21 cellular contexts compared by ENCODE assay signal in the genomic region with DNA sequence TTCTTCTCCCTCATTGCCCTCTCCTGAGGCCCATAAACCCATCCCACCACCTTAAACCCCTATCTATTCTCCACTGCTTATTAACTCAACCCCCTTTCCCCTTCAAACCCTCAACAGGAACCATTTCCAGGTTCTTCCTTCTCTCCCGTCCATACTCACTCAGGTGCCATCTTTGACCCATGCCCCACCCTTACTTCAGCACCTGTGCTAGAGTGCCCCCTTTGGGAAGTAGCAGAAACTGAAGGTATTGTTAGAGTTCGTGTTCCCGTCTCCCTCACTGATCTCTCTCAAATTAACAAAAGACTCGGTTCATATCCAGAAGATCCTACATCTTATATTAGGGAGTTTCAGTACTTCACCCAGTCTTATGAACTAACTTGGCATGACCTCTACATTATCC.
"Had no signal": no experiment of that assay in that cellular context is flagged by ENCODE, and none has a peak within 500 bp of the region (broad histone marks: within the 10 kb centered on the region; RNA-seq: fewer than 3 reads in every experiment).

No MANE protein-coding gene starts in this region.

- H3K36me3 ChIP-seq: brain microvascular endothelial cell had no signal

- H3K4me3 Mint-ChIP-seq: activated CD8-positive, alpha-beta memory T cell treated with anti-CD3 and anti-CD28 coated beads, Interleukin-2, amount 10 ng/mL, durations not matched to agents 7 days and 5 days; activated naive CD4-positive, alpha-beta T cell treated with anti-CD3 and anti-CD28 coated beads, Interleukin-2, amount 10 ng/mL, durations not matched to agents 7 days and 5 days; activated naive CD8-positive, alpha-beta T cell treated with anti-CD3 and anti-CD28 coated beads for 36 hours; T-helper 1 cell treated with Interleukin-12 subunit alpha and Interleukin-12 subunit beta and Interleukin-4 antibody, amounts not matched to agents 30 μg/mL and 1 μg/mL, for 36 hours had no signal

- H3K4me2 ChIP-seq: PC-9 had no signal

- H3K4me3 ChIP-seq: PC-9 had no signal

- H2AFZ ChIP-seq: PC-9 had no signal

- H3K36me3 Mint-ChIP-seq: activated naive CD4-positive, alpha-beta T cell treated with anti-CD3 and anti-CD28 coated beads, Interleukin-2, amount 10 ng/mL, durations not matched to agents 7 days and 5 days; activated naive CD8-positive, alpha-beta T cell treated with anti-CD3 and anti-CD28 coated beads for 36 hours had no signal

- ATAC-seq: activated CD4-positive, CD25-positive, alpha-beta regulatory T cell treated with anti-CD3 and anti-CD28 coated beads, Interleukin-2, amount 50 U/mL, for 24 hours; activated CD8-positive, alpha-beta memory T cell treated with anti-CD3 and anti-CD28 coated beads, Interleukin-2, amount 10 ng/mL, durations not matched to agents 7 days and 5 days had no signal

- H3K27ac Mint-ChIP-seq: activated CD8-positive, alpha-beta memory T cell treated with anti-CD3 and anti-CD28 coated beads, Interleukin-2, amount 10 ng/mL, durations not matched to agents 7 days and 5 days; activated naive CD4-positive, alpha-beta T cell treated with anti-CD3 and anti-CD28 coated beads, Interleukin-2, amount 10 ng/mL, durations not matched to agents 7 days and 5 days; activated naive CD8-positive, alpha-beta T cell treated with anti-CD3 and anti-CD28 coated beads for 36 hours; activated T-helper 2 cell treated with anti-CD3 and anti-CD28 coated beads, Interferon-gamma antibody, Interleukin-2, Interleukin-4, amounts not matched to agents 10 μg/mL and 5 μg/mL and 100 μg/mL, durations not matched to agents 14 hours and 24 hours and 36 hours; T-helper 1 cell treated with Interleukin-12 subunit alpha and Interleukin-12 subunit beta and Interleukin-4 antibody, amounts not matched to agents 30 μg/mL and 1 μg/mL, for 36 hours had no signal

- DNase-seq: activated CD4-positive, alpha-beta T cell treated with anti-CD3 and anti-CD28 coated beads for 4 hours; activated CD4-positive, alpha-beta T cell treated with anti-CD3 and anti-CD28 coated beads, Interleukin-2, amount 50 U/mL, for 4 hours; activated CD8-positive, alpha-beta memory T cell treated with anti-CD3 and anti-CD28 coated beads, Interleukin-2, amount 10 ng/mL, durations not matched to agents 7 days and 5 days; activated gamma-delta T cell treated with Interleukin-2 at 50 U/mL for 16 hours; activated naive CD4-positive, alpha-beta T cell treated with anti-CD3 and anti-CD28 coated beads, Interleukin-2, amount 10 ng/mL, durations not matched to agents 7 days and 5 days; activated naive CD8-positive, alpha-beta T cell treated with anti-CD3 and anti-CD28 coated beads for 36 hours; activated T-cell treated with anti-CD3 and anti-CD28 coated beads, Interleukin-2, amount 50 U/mL, for 48 hours; brain microvascular endothelial cell; cerebellar nuclear complex; MM.1S; NCI-H1105 treated with DMSO at 0.1 percent for 48 hours; NCI-H1436 treated with DMSO at 0.1 percent for 48 hours; NCI-H187; NCI-H2081; NCI-H446; NCI-H524; PC-9; SHP77 treated with DMSO at 0.1 percent for 48 hours had no signal

- H3K4me1 Mint-ChIP-seq: activated naive CD8-positive, alpha-beta T cell treated with anti-CD3 and anti-CD28 coated beads for 36 hours had no signal

- H3K27me3 Mint-ChIP-seq: activated CD8-positive, alpha-beta memory T cell treated with anti-CD3 and anti-CD28 coated beads, Interleukin-2, amount 10 ng/mL, durations not matched to agents 7 days and 5 days; activated naive CD4-positive, alpha-beta T cell treated with anti-CD3 and anti-CD28 coated beads, Interleukin-2, amount 10 ng/mL, durations not matched to agents 7 days and 5 days; activated naive CD8-positive, alpha-beta T cell treated with anti-CD3 and anti-CD28 coated beads for 36 hours had no signal

- H3K27ac ChIP-seq: brain microvascular endothelial cell, PC-9 had no signal

- H3K27me3 ChIP-seq: brain microvascular endothelial cell had no signal
